11 cellular contexts compared by ENCODE assay signal in genomic region chr9:123365287-123365880, GRCh38. TPM values are rescaled to one million over a fixed set of nuclear protein-coding genes. Genes with fewer than 3 reads are reported as not detected.
DNase-seq lines count a peak whose midpoint lies in the region; ATAC-seq, FAIRE-seq and TF ChIP-seq lines count a peak whose summit lies in the region.
"Had no signal": no experiment of that assay in that cellular context is flagged by ENCODE, and none has a peak within 500 bp of the region (broad histone marks: within the 10 kb centered on the region; RNA-seq: fewer than 3 reads in every experiment).

No MANE protein-coding gene starts in this region.

- H3K4me3 ChIP-seq in A549 = no peak overlapping the region
- no peak overlapping the region for H3K4me3 ChIP-seq in fibroblast of villous mesenchyme (ENCODE audit: low read depth, low read length)
- H3K4me3 ChIP-seq: BLaER1 treated with 17β-estradiol and CSF1 and Interleukin-3, amounts not matched to agents 10 nM and 100 nM had no signal

- TF ChIP-seq EP300 in A549 (IDR thresholded peaks at IDR 0.05) = no peak

- no peak overlapping the region for H3K27ac Mint-ChIP-seq in stimulated activated effector memory CD8-positive, alpha-beta T cell treated with anti-CD3 and anti-CD28 coated beads, Interleukin-12 subunit alpha, Interleukin-12 subunit beta, amount 100 ng/mL, for 72 hours
- H3K27ac Mint-ChIP-seq: dendritic cell treated with granulocyte-macrophage colony-stimulating factor and Interleukin-4, amounts not matched to agents 40 ng/mL and 50 ng/mL, for 4 days had no signal

- CTCF ChIA-PET in A549 (lab: Yijun Ruan, JAX) = interaction anchor here (0.6 to 11.4 kb wide), 4 partner anchors 11 to 370 kb away, joined by 3 to 84 read pairs (median 8); partner anchors contain the start of gene CRB2

- POLR2A ChIA-PET in A549 (lab: Yijun Ruan, JAX) = no interaction called here

- TF ChIP-seq RAD21 in A549 (conservative IDR thresholded peaks at IDR 0.05 in 1 of 2, IDR thresholded peaks at IDR 0.05 in 1 of 2) = no peak

- in situ Hi-C loops in GM13977 (cut with MboI; ENCODE audit: low pct_unique_long_range_greater_than_20kb, low sequenced_read_pairs, unreplicated experiment) = loop anchor here (25.0 kb wide), 1 partner anchor 903 kb away; no protein-coding TSS in a partner anchor

- WGBS in A549 (ENCODE audit: missing lambda C conversion rate) = 73% methylated on average over 11 of the region's 12 CpGs

- H3K4me1 Mint-ChIP-seq in stimulated activated effector memory CD8-positive, alpha-beta T cell treated with anti-CD3 and anti-CD28 coated beads, Interleukin-12 subunit alpha, Interleukin-12 subunit beta, amount 100 ng/mL, for 72 hours = peaks cover 7% of the 10 kb centered on the region

- peak; percentile 35 to 72; a peak in 3 of 6 replicates for ATAC-seq in A549
- ATAC-seq in SK-N-SH treated with all-trans-retinoic acid at 6 μM for 48 hours = peak; percentile 37; the same call in 1 of the 3 replicates
- ATAC-seq in stimulated activated effector memory CD8-positive, alpha-beta T cell treated with anti-CD3 and anti-CD28 coated beads, Interleukin-12 subunit alpha, Interleukin-12 subunit beta, amount 100 ng/mL, for 72 hours = no peak
- ATAC-seq in GM18909 (IDR thresholded peaks at IDR 0.05; ENCODE audit: poor library complexity, unreplicated experiment) = no peak

- TF ChIP-seq POLR2A in A549 (IDR thresholded peaks at IDR 0.05; ENCODE audit: low read length) = no peak

- no peaks in the 10 kb centered on the region for H3K36me3 Mint-ChIP-seq in stimulated activated effector memory CD8-positive, alpha-beta T cell treated with anti-CD3 and anti-CD28 coated beads, Interleukin-12 subunit alpha, Interleukin-12 subunit beta, amount 100 ng/mL, for 72 hours

- no peak for FAIRE-seq in A549 (lab: Jason Lieb, UNC)

- no peak overlapping the region for H3K4me3 Mint-ChIP-seq in stimulated activated effector memory CD8-positive, alpha-beta T cell treated with anti-CD3 and anti-CD28 coated beads, Interleukin-12 subunit alpha, Interleukin-12 subunit beta, amount 100 ng/mL, for 72 hours
- H3K4me3 Mint-ChIP-seq: dendritic cell treated with granulocyte-macrophage colony-stimulating factor and Interleukin-4, amounts not matched to agents 40 ng/mL and 50 ng/mL, for 4 days had no signal

- no peaks in the 10 kb centered on the region for H3K9me3 ChIP-seq in A549
- H3K9me3 ChIP-seq: BLaER1 treated with 17β-estradiol and CSF1 and Interleukin-3, amounts not matched to agents 10 nM and 100 nM had no signal

- H3K27ac ChIP-seq in A549 = no peak overlapping the region
- H3K27ac ChIP-seq: BLaER1 treated with 17β-estradiol and CSF1 and Interleukin-3, amounts not matched to agents 10 nM and 100 nM had no signal

- peaks cover 16% of the 10 kb centered on the region for H3K4me1 ChIP-seq in A549

- TF ChIP-seq CTCF in A549 (IDR thresholded peaks at IDR 0.05) (no peak), GM13977 (IDR thresholded peaks at IDR 0.05; ENCODE audit: extremely low read depth, insufficient read depth, missing control alignments) (peak; percentile 17), fibroblast of villous mesenchyme (IDR thresholded peaks at IDR 0.05; ENCODE audit: insufficient read depth, low read depth, low read length) (peak; percentile 44)

- no peak overlapping the region for H3K4me2 ChIP-seq in A549
- H3K4me2 ChIP-seq: BLaER1 treated with 17β-estradiol and CSF1 and Interleukin-3, amounts not matched to agents 10 nM and 100 nM had no signal

- no peaks in the 10 kb centered on the region for H3K9me3 Mint-ChIP-seq in stimulated activated effector memory CD8-positive, alpha-beta T cell treated with anti-CD3 and anti-CD28 coated beads, Interleukin-12 subunit alpha, Interleukin-12 subunit beta, amount 100 ng/mL, for 72 hours
- H3K9me3 Mint-ChIP-seq: dendritic cell treated with granulocyte-macrophage colony-stimulating factor and Interleukin-4, amounts not matched to agents 40 ng/mL and 50 ng/mL, for 4 days had no signal

- DNase-seq in A549 (ENCODE audit: low read depth in 1 of 2, low spot score in 1 of 2) = peak in 1 of 2 experiments; percentile 44
- DNase-seq in GM13977 (ENCODE audit: low spot score) = no peak
- DNase-seq in fibroblast of villous mesenchyme (ENCODE audit: low read depth) = no peak
- no peak for DNase-seq in activated effector memory CD4-positive, alpha-beta T cell treated with anti-CD3 and anti-CD28 coated beads, Interleukin-2, amount 50 U/mL, for 16 hours
- DNase-seq in activated naive CD4-positive, alpha-beta T cell treated with anti-CD3 and anti-CD28 coated beads, Interleukin-2, amount 50 U/mL, for 16 hours = no peak
- no peak for DNase-seq in stimulated activated effector memory CD8-positive, alpha-beta T cell treated with anti-CD3 and anti-CD28 coated beads, Interleukin-12 subunit alpha, Interleukin-12 subunit beta, amount 100 ng/mL, for 72 hours (ENCODE audit: low spot score in 2 of 2)
- DNase-seq: stimulated activated CD4-positive, alpha-beta T cell treated with anti-CD3 and anti-CD28 coated beads, Interleukin-1b, Interleukin-23, amount 100 ng/mL, for 48 hours had no signal

TF ChIP-seq in A549, 52 proteins besides CTCF, POLR2A, EP300 and RAD21:
- TF ChIP-seq NFE2L2 (conservative IDR thresholded peaks at IDR 0.05; ENCODE audit: low read length) (no peak), MAFK (IDR thresholded peaks at IDR 0.05; ENCODE audit: partially characterized antibody) (no peak), ZFP36 (IDR thresholded peaks at IDR 0.05; ENCODE audit: borderline replicate concordance, partially characterized antibody) (peak; percentile 6)

TF ChIP-seq in SK-N-SH treated with all-trans-retinoic acid at 6 μM for 48 hours, 23 proteins besides CTCF, POLR2A, EP300 and RAD21:
- TF ChIP-seq ZNF70 (CRISPR knock-in tag; IDR thresholded peaks at IDR 0.05) = no peak
- no peak for TF ChIP-seq TOX (CRISPR knock-in tag; IDR thresholded peaks at IDR 0.05; ENCODE audit: borderline replicate concordance)
- TF ChIP-seq PATZ1 (CRISPR knock-in tag; IDR thresholded peaks at IDR 0.05; ENCODE audit: borderline replicate concordance) = no peak
- no peak for TF ChIP-seq ZFP3 (CRISPR knock-in tag; IDR thresholded peaks at IDR 0.05)

RNA-seq across cellular contexts. Expression of gene CRB2, which starts 9.4 kb away (rescaled TPM):
- polyA plus RNA-seq in A549 (2011; rRNA removed) (0.01 TPM in 1 of 2 replicates, not detected in the other), A549 (2017; fragmentation: RNase III; extraction: RNeasy Plus Mini Kit Qiagen cat#74134 plus additional on column Dnase treatment) (0.05 to 0.10 TPM (median 0.09 TPM) in 3 replicates)
- polyA plus RNA-seq in A549 (2012; cell fraction: cytosol; rRNA removed) = 0.01 and 0.03 TPM in 2 replicates
- polyA plus RNA-seq in A549 (2012; cell fraction: nucleus; rRNA removed) = 0.12 and 0.17 TPM in 2 replicates
- polyA minus RNA-seq in A549 (2011; rRNA and poly(A)+ RNA removed) = not detected in 2 replicates
- under 0.01 TPM in 1 of 2 replicates, not detected in the other for total RNA-seq in fibroblast of villous mesenchyme

Comparison
In these comparisons a context has a peak if more than half of its experiments do, and no peak if none do; other contexts are left out.
1. ATAC-seq: peak in A549 (2 of 2) and SK-N-SH treated with all-trans-retinoic acid at 6 μM for 48 hours (single experiment); none in stimulated activated effector memory CD8-positive, alpha-beta T cell treated with anti-CD3 and anti-CD28 coated beads, Interleukin-12 subunit alpha, Interleukin-12 subunit beta, amount 100 ng/mL, for 72 hours (single experiment) and GM18909 (single experiment).